ENCODE assay signal across 14 cellular contexts in genomic region chr14:54094765-54095164, GRCh38.
"Had no signal": no experiment of that assay in that cellular context is flagged by ENCODE, and none has a peak within 500 bp of the region (broad histone marks: within the 10 kb centered on the region; RNA-seq: fewer than 3 reads in every experiment).

No MANE protein-coding gene starts in this region.

- H3K4me1 ChIP-seq: heart right ventricle, pancreas, sigmoid colon, upper lobe of left lung had no signal

- H3K36me3 ChIP-seq: cardiac muscle cell, heart right ventricle, pancreas, sigmoid colon, thoracic aorta, upper lobe of left lung, WERI-Rb-1 had no signal

- H3K9me3 ChIP-seq: pancreas had no signal

- H3K27me3 ChIP-seq: cardiac muscle cell, heart right ventricle, pancreas, sigmoid colon, upper lobe of left lung had no signal

- DNase-seq: activated CD4-positive, alpha-beta T cell treated with anti-CD3 and anti-CD28 coated beads, Interleukin-2, amount 50 U/mL, for 4 hours; amniotic stem cell; effector CD8-positive, alpha-beta T cell; heart right ventricle; natural killer cell; pancreas; sigmoid colon; stimulated activated CD4-positive, alpha-beta T cell treated with anti-CD3 and anti-CD28 coated beads, Interleukin-4, amount 100 ng/mL, for 24 hours; upper lobe of left lung; WERI-Rb-1 had no signal

- ATAC-seq: esophagus mucosa; heart right ventricle; natural killer cell; pancreas; stimulated activated memory B cell treated with anti-CD40 and anti-IgM and Interleukin-4, amounts not matched to agents 10 μg/mL and 1 μg/mL and 100 μg/mL, for 72 hours had no signal

- H3K4me3 ChIP-seq: cardiac muscle cell, heart right ventricle, pancreas, sigmoid colon, thoracic aorta, upper lobe of left lung had no signal

- FAIRE-seq: pancreas had no signal

- H3K27ac ChIP-seq: cardiac muscle cell, heart right ventricle, pancreas, sigmoid colon, thoracic aorta, upper lobe of left lung, WERI-Rb-1 had no signal
